1 cellular context compared by ENCODE assay signal in the genomic region with DNA sequence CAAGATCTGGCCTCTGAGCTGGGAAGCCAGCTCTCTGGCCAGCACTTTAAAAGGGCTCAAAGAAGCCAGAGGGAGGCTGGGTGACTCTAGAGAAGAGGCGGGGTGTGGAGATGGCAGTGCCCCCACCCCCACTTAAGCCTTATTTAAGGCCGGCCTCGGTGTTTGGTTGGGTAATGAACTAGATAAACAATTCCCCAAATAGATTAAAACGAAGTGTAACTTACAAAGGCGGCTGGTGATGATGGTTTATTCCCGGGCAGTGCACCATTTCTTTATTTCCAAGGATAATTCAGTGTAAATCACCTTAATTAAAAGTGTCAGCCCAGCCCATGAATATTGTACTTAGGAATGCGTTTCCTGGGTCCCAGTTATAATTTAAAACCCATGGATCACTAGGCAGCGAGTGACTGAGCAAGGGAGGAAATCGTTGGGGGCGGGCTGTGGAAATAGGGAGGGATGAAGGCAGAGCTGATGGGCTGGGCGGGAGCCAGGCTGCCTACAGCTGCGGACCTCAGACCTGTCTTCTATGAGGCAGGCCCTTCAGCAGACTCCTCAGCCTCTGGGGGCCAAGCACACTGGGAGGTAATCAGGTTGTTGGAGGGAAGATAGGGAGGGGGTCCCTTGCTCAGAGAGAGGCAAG.
TF ChIP-seq lines count a peak whose summit lies in the region.

No MANE protein-coding gene starts in this region.

TF ChIP-seq in GM23338, 12 proteins besides CTCF, POLR2A, EP300 and RAD21 (continued from another document):
- TF ChIP-seq EZH2phosphoT487 (IDR thresholded peaks at IDR 0.05; ENCODE audit: unreplicated experiment) (no peak), POLR2AphosphoS5 (IDR thresholded peaks at IDR 0.05; ENCODE audit: low read depth) (no peak), STAT1 (IDR thresholded peaks at IDR 0.05; ENCODE audit: unreplicated experiment) (no peak), JUNB (IDR thresholded peaks at IDR 0.05; ENCODE audit: unreplicated experiment) (no peak), EZH2 (IDR thresholded peaks at IDR 0.05; ENCODE audit: low read depth, unreplicated experiment) (no peak), NANOG (IDR thresholded peaks at IDR 0.05; ENCODE audit: borderline replicate concordance) (no peak), ZNF114 (CRISPR knock-in tag; IDR thresholded peaks at IDR 0.05) (no peak), ZNF331 (CRISPR knock-in tag; IDR thresholded peaks at IDR 0.05; ENCODE audit: low read depth) (no peak), CREB1 (CRISPR knock-in tag; IDR thresholded peaks at IDR 0.05; ENCODE audit: low read depth) (no peak)
- TF ChIP-seq, protein P1, sequence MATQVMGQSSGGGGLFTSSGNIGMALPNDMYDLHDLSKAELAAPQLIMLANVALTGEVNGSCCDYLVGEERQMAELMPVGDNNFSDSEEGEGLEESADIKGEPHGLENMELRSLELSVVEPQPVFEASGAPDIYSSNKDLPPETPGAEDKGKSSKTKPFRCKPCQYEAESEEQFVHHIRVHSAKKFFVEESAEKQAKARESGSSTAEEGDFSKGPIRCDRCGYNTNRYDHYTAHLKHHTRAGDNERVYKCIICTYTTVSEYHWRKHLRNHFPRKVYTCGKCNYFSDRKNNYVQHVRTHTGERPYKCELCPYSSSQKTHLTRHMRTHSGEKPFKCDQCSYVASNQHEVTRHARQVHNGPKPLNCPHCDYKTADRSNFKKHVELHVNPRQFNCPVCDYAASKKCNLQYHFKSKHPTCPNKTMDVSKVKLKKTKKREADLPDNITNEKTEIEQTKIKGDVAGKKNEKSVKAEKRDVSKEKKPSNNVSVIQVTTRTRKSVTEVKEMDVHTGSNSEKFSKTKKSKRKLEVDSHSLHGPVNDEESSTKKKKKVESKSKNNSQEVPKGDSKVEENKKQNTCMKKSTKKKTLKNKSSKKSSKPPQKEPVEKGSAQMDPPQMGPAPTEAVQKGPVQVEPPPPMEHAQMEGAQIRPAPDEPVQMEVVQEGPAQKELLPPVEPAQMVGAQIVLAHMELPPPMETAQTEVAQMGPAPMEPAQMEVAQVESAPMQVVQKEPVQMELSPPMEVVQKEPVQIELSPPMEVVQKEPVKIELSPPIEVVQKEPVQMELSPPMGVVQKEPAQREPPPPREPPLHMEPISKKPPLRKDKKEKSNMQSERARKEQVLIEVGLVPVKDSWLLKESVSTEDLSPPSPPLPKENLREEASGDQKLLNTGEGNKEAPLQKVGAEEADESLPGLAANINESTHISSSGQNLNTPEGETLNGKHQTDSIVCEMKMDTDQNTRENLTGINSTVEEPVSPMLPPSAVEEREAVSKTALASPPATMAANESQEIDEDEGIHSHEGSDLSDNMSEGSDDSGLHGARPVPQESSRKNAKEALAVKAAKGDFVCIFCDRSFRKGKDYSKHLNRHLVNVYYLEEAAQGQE (IDR thresholded peaks at IDR 0.05; ENCODE audit: unreplicated experiment), result no peak
- TF ChIP-seq, protein P2, sequence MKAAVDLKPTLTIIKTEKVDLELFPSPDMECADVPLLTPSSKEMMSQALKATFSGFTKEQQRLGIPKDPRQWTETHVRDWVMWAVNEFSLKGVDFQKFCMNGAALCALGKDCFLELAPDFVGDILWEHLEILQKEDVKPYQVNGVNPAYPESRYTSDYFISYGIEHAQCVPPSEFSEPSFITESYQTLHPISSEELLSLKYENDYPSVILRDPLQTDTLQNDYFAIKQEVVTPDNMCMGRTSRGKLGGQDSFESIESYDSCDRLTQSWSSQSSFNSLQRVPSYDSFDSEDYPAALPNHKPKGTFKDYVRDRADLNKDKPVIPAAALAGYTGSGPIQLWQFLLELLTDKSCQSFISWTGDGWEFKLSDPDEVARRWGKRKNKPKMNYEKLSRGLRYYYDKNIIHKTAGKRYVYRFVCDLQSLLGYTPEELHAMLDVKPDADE (IDR thresholded peaks at IDR 0.05), result no peak
